Comparison of ENCODE assay signal across 2 cellular contexts in genomic region chr10:30389543-30389942, GRCh38.
TF ChIP-seq lines count a peak whose summit lies in the region.

No MANE protein-coding gene starts in this region.

TF ChIP-seq in IMR-90, 13 proteins besides CTCF, POLR2A, EP300 and RAD21:
- TF ChIP-seq MAZ (IDR thresholded peaks at IDR 0.05; ENCODE audit: borderline replicate concordance, low read depth, low read length) = no peak
- peak; percentile 83 for TF ChIP-seq MAFK (IDR thresholded peaks at IDR 0.05; ENCODE audit: low read depth, low read length)

TF ChIP-seq in endothelial cell of umbilical vein, 7 proteins besides CTCF, POLR2A, EP300 and RAD21:
- TF ChIP-seq EZH2 (IDR thresholded peaks at IDR 0.05; ENCODE audit: borderline replicate concordance, low read depth, low read length, severe bottlenecking) = no peak
